Comparison of ENCODE assay signal across 24 cellular contexts in genomic region chr5:75042511-75042910, GRCh38.
"Had no signal": no experiment of that assay in that cellular context is flagged by ENCODE, and none has a peak within 500 bp of the region (broad histone marks: within the 10 kb centered on the region; RNA-seq: fewer than 3 reads in every experiment).

No MANE protein-coding gene starts in this region.

- H3K4me1 ChIP-seq: adrenal gland, gastrocnemius medialis, tibial nerve had no signal

- DNase-seq: activated CD4-positive, alpha-beta memory T cell treated with anti-CD3 and anti-CD28 coated beads, Interleukin-2, amount 10 ng/mL, durations not matched to agents 7 days and 5 days; activated CD4-positive, alpha-beta T cell treated with anti-CD3 and anti-CD28 coated beads, Interleukin-2, amount 10 ng/mL, durations not matched to agents 24 days and 14 days; activated effector memory CD4-positive, alpha-beta T cell treated with anti-CD3 and anti-CD28 coated beads, Interleukin-2, amount 50 U/mL, for 16 hours; activated naive CD4-positive, alpha-beta T cell treated with anti-CD3 and anti-CD28 coated beads, Interleukin-2, amount 50 U/mL, for 16 hours; activated T-cell treated with anti-CD3 and anti-CD28 coated beads, Interleukin-2, amount 50 U/mL, for 72 hours; adrenal gland; effector memory CD4-positive, alpha-beta T cell; gastrocnemius medialis; head of caudate nucleus; islet precursor cell; left cardiac atrium; mesenchymal stem cell; nephron progenitor cell; right cardiac atrium; stimulated activated CD4-positive, alpha-beta T cell treated with anti-CD3 and anti-CD28 coated beads, Interleukin-1b, Interleukin-23, amount 100 ng/mL, for 48 hours; stomach had no signal

- H3K27ac ChIP-seq: adrenal gland, body of pancreas, gastrocnemius medialis, parathyroid adenoma, stomach, suprapubic skin, tibial nerve, VCaP had no signal

- ATAC-seq: activated CD4-positive, CD25-positive, alpha-beta regulatory T cell treated with anti-CD3 and anti-CD28 coated beads, Interleukin-2, amount 50 U/mL, for 24 hours; activated T-cell treated with anti-CD3 and anti-CD28 coated beads, Interleukin-2, amount 50 U/mL, for 72 hours; body of pancreas; esophagus mucosa; gastrocnemius medialis; left cardiac atrium; right cardiac atrium had no signal

- H3K4me3 ChIP-seq: adrenal gland, body of pancreas, gastrocnemius medialis, skin epidermis, stomach, suprapubic skin, tibial nerve had no signal

- H3K9me3 ChIP-seq: adrenal gland, body of pancreas, gastrocnemius medialis, stomach, suprapubic skin, tibial nerve had no signal

- H3K27me3 ChIP-seq: adrenal gland, body of pancreas, gastrocnemius medialis, stomach, suprapubic skin, tibial nerve had no signal

- H2AFZ ChIP-seq: parathyroid adenoma had no signal

- H3K9ac ChIP-seq: parathyroid adenoma had no signal

- H3K36me3 ChIP-seq: adrenal gland, suprapubic skin had no signal
